ENCODE assay signal across 8 cellular contexts in the genomic region with DNA sequence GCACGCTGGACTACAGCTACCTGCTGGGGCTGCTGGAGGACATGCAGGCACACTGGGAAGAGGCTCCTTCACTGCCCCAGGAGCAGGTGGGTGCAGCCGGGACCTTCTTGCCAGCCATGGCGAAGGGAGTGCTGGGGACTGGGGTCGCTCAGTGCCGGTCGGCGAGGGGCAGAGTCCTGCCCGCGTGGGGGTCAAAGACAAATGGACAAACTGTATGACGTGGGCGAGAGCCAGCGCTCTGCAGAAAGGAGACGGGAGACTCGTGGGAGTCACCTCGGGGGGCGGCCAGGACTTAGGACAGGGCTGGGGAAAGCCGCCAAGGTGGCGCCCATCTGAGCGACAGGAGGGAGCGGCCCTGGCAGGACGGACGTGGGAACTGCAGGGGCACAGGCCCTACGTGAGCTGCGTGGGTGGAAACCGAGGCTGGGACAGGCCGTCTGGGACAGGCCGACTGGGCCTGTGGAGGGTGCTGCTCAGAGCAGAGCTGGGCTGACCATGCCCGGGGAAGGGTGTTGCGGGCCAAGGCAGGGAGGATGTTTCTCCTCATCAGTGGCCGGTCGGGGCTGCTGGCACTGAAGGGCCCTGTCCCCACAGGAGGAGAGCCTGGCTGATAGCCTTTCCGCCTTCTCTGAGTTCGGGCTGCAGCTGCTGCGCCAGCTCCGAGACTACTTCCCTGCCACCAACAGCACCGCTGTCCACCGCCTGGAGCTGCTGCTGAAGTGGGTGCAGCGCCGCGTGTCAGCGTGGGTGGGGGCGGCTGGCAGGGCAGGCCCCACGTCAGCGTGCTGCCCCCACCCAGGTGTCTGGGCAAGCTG. TPM values are rescaled to one million over a fixed set of nuclear protein-coding genes. Genes with fewer than 3 reads are reported as not detected.
DNase-seq lines count a peak whose midpoint lies in the region; ATAC-seq and TF ChIP-seq lines count a peak whose summit lies in the region.

No MANE protein-coding gene starts in this region.

- no CpG with 5 or more reads among the region's 44 CpGs for WGBS in iPS DF 6.9 (ENCODE audit: insufficient coverage, insufficient read length)
- WGBS in spleen, 5 donors: 54 to 65% (median 58%) methylated on average over 27 to 44 of the region's 44 CpGs

- H3K9me3 Mint-ChIP-seq in T-helper 2 cell treated with Interferon-gamma antibody and Interleukin-4, amounts not matched to agents 5 μg/mL and 100 μg/mL, for 36 hours: no peaks in the 10 kb centered on the region

- no peaks in the 10 kb centered on the region for H3K27me3 Mint-ChIP-seq in T-helper 2 cell treated with Interferon-gamma antibody and Interleukin-4, amounts not matched to agents 5 μg/mL and 100 μg/mL, for 36 hours (ENCODE audit: low read depth)

- no peaks in the 10 kb centered on the region for H3K9me3 ChIP-seq in iPS DF 6.9 (ENCODE audit: control insufficient read depth, insufficient read depth, low read length)
- no peaks in the 10 kb centered on the region for H3K9me3 ChIP-seq in spleen

- no peak for ATAC-seq in GM21717 (IDR thresholded peaks at IDR 0.05; ENCODE audit: unreplicated experiment)
- no peak for ATAC-seq in HG03159 (IDR thresholded peaks at IDR 0.05; ENCODE audit: unreplicated experiment)

- peaks cover 5% of the 10 kb centered on the region for H3K36me3 ChIP-seq in iPS DF 6.9 (ENCODE audit: control insufficient read depth, insufficient read depth, low read length)
- H3K36me3 ChIP-seq in spleen: peaks cover 0 to 16% (median 13%) of the 10 kb centered on the region in 6 donors

- peak overlapping the region; percentile 17; the same call in 1 of the 2 replicates for H3K4me3 ChIP-seq in iPS DF 6.9 (ENCODE audit: low read length)
- peak overlapping the region in 5 of 8 donors; percentile 13 to 69 (median 38) for H3K4me3 ChIP-seq in spleen

- H3K27me3 ChIP-seq in iPS DF 6.9 (ENCODE audit: control insufficient read depth, insufficient read depth, low read length) (no peaks in the 10 kb centered on the region), spleen (replicated peaks in 1 of 7) (peaks cover 0 to under 1% (median 0%) of the 10 kb centered on the region in 7 donors)

- peaks cover 9% of the 10 kb centered on the region for H3K4me1 Mint-ChIP-seq in T-helper 2 cell treated with Interferon-gamma antibody and Interleukin-4, amounts not matched to agents 5 μg/mL and 100 μg/mL, for 36 hours (ENCODE audit: low read depth)

- intact Hi-C loops in spleen (cut with DNase I; ENCODE audit: low total_unique reads): no loop called here

- TF ChIP-seq CTCF in spleen (IDR thresholded peaks at IDR 0.05 in 8 of 11, conservative IDR thresholded peaks at IDR 0.05 in 3 of 11): no peak

- no peak for DNase-seq in T-helper 2 cell treated with Interferon-gamma antibody and Interleukin-4, amounts not matched to agents 5 μg/mL and 100 μg/mL, for 36 hours (ENCODE audit: low spot score)
- DNase-seq in T-helper 2 cell: no peak
- DNase-seq in RPMI8226: peak; percentile 28
- no peak for DNase-seq in iPS DF 6.9 (ENCODE audit: low read depth, low spot score)
- no peak for DNase-seq in spleen
- no peak for DNase-seq in cortex of kidney (lab: John Stamatoyannopoulos, UW)

- TF ChIP-seq POLR2A in spleen (IDR thresholded peaks at IDR 0.05): no peak

- H3K27ac Mint-ChIP-seq in T-helper 2 cell treated with Interferon-gamma antibody and Interleukin-4, amounts not matched to agents 5 μg/mL and 100 μg/mL, for 36 hours: peak overlapping the region; percentile 53

- no peak overlapping the region for H3K27ac ChIP-seq in iPS DF 6.9 (ENCODE audit: low read length)
- peak overlapping the region in 3 of 8 donors; percentile 18 to 79 (median 63) for H3K27ac ChIP-seq in spleen

- no peaks in the 10 kb centered on the region for H3K36me3 Mint-ChIP-seq in T-helper 2 cell treated with Interferon-gamma antibody and Interleukin-4, amounts not matched to agents 5 μg/mL and 100 μg/mL, for 36 hours (ENCODE audit: low read depth)

- peak overlapping the region; percentile 76 for H3K4me3 Mint-ChIP-seq in T-helper 2 cell treated with Interferon-gamma antibody and Interleukin-4, amounts not matched to agents 5 μg/mL and 100 μg/mL, for 36 hours

- H3K4me1 ChIP-seq in iPS DF 6.9 (ENCODE audit: control insufficient read depth, insufficient read depth, low read length) (0 out of 2 replicates have a peak, but pooled peaks cover 5% of the 10 kb centered on the region), spleen (peaks cover 4 to 37% (median 24%) of the 10 kb centered on the region in 6 donors)

RNA-seq across cellular contexts. Expression of a gene that starts 8.0 kb away (rescaled TPM):
- 10 to 100 TPM; 31.1 to 73.1 (median 41.5) TPM for total RNA-seq in spleen
- 10 to 100 TPM; 38.0 to 65.9 (median 55.2) TPM for polyA plus RNA-seq in spleen

RNA-seq across cellular contexts. Expression of a gene that starts 8.1 kb away (rescaled TPM):
- total RNA-seq in spleen: 10 to 100 TPM; 60.4 to 80.6 (median 73.4) TPM
- 10 to 100 TPM; 55.6 to 62.8 (median 56.7) TPM for polyA plus RNA-seq in spleen

RNA-seq across cellular contexts. Expression of a gene that starts 10.2 kb away (rescaled TPM):
- total RNA-seq in spleen: 10 to 100 TPM in 2 of 7 donors, 1 to 10 TPM in 5; 5.0 to 15.7 (median 6.7) TPM
- 1 to 10 TPM; 2.7 to 7.3 (median 3.0) TPM for polyA plus RNA-seq in spleen

RNA-seq across cellular contexts. Expression of a gene that starts 34.2 kb away (rescaled TPM):
- 100 to 1,000 TPM; 101 to 142 (median 129) TPM for total RNA-seq in spleen
- 10 to 100 TPM; 78.1 to 94.9 (median 83.7) TPM for polyA plus RNA-seq in spleen
